Comparison of ENCODE assay signal across 16 cellular contexts in genomic region chr9:125534934-125535701, GRCh38.
"Had no signal": no experiment of that assay in that cellular context is flagged by ENCODE, and none has a peak within 500 bp of the region (broad histone marks: within the 10 kb centered on the region; RNA-seq: fewer than 3 reads in every experiment).

No MANE protein-coding gene starts in this region.

- H3K9me3 Mint-ChIP-seq: activated CD4-positive, alpha-beta T cell treated with anti-CD3 and anti-CD28 coated beads, Interleukin-2, amount 10 ng/mL, durations not matched to agents 7 days and 5 days; effector memory CD8-positive, alpha-beta T cell; nephron progenitor cell; stimulated activated naive CD8-positive, alpha-beta T cell treated with anti-CD3 and anti-CD28 coated beads, Interleukin-15, amount 100 ng/mL, for 72 hours had no signal

- H3K27ac Mint-ChIP-seq: activated CD4-positive, alpha-beta T cell treated with anti-CD3 and anti-CD28 coated beads, Interleukin-2, amount 10 ng/mL, durations not matched to agents 7 days and 5 days; effector memory CD8-positive, alpha-beta T cell; nephron progenitor cell; progenitor cell of endocrine pancreas; stimulated activated naive CD8-positive, alpha-beta T cell treated with anti-CD3 and anti-CD28 coated beads, Interleukin-15, amount 100 ng/mL, for 72 hours; T-helper 17 cell had no signal

- H3K9me3 ChIP-seq: right lobe of liver had no signal

- H3K4me1 Mint-ChIP-seq: nephron progenitor cell had no signal

- H3K27me3 Mint-ChIP-seq: activated CD4-positive, alpha-beta T cell treated with anti-CD3 and anti-CD28 coated beads, Interleukin-2, amount 10 ng/mL, durations not matched to agents 7 days and 5 days; effector memory CD8-positive, alpha-beta T cell; progenitor cell of endocrine pancreas; stimulated activated naive CD8-positive, alpha-beta T cell treated with anti-CD3 and anti-CD28 coated beads, Interleukin-15, amount 100 ng/mL, for 72 hours; T-helper 17 cell had no signal

- DNase-seq: activated CD4-positive, alpha-beta T cell treated with anti-CD3 and anti-CD28 coated beads, Interleukin-2, amount 10 ng/mL, durations not matched to agents 7 days and 5 days; activated CD4-positive, CD25-positive, alpha-beta regulatory T cell; activated CD8-positive, alpha-beta memory T cell treated with anti-CD3 and anti-CD28 coated beads for 24 hours; activated naive CD4-positive, alpha-beta T cell; anterior cingulate cortex; brain microvascular endothelial cell; dermis blood vessel endothelial cell; effector memory CD8-positive, alpha-beta T cell; foreskin melanocyte; head of caudate nucleus; nephron progenitor cell; occipital lobe; right lobe of liver; stimulated activated naive CD8-positive, alpha-beta T cell treated with anti-CD3 and anti-CD28 coated beads, Interleukin-15, amount 100 ng/mL, for 72 hours; T-helper 17 cell had no signal

- H3K36me3 ChIP-seq: brain microvascular endothelial cell, right lobe of liver had no signal

- H3K27ac ChIP-seq: brain microvascular endothelial cell, right lobe of liver had no signal

- H3K4me3 ChIP-seq: right lobe of liver had no signal

- ATAC-seq: effector memory CD8-positive, alpha-beta T cell; right lobe of liver; stimulated activated naive CD8-positive, alpha-beta T cell treated with anti-CD3 and anti-CD28 coated beads, Interleukin-15, amount 100 ng/mL, for 72 hours; T-helper 17 cell had no signal

- H3K27me3 ChIP-seq: brain microvascular endothelial cell, right lobe of liver had no signal

- H3K4me3 Mint-ChIP-seq: activated CD4-positive, alpha-beta T cell treated with anti-CD3 and anti-CD28 coated beads, Interleukin-2, amount 10 ng/mL, durations not matched to agents 7 days and 5 days; effector memory CD8-positive, alpha-beta T cell; nephron progenitor cell; stimulated activated naive CD8-positive, alpha-beta T cell treated with anti-CD3 and anti-CD28 coated beads, Interleukin-15, amount 100 ng/mL, for 72 hours; T-helper 17 cell had no signal
